ENCODE assay signal across 7 cellular contexts in the genomic region with DNA sequence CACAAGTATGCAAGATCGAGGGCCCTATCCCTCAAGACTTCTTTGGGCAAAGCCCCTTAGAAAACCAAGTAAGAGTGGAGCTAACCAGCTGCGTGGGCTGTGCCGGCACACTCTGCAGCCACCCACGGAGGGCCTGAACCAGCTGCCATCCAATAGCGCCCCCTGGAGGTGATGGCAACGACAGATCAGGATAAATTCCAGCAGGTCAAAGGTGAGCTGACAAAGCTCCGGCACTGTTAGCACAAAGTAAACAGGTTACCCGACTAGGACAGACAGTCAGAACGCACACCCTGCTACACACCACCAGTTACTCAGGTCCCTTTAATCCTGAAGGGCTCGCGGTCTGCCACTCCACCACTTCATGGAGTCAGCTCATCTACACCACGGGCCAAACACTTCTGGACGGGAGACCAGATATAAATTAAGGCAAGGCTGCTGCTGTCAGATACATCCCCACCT. TPM values are rescaled to one million over a fixed set of nuclear protein-coding genes. Genes with fewer than 3 reads are reported as not detected.
DNase-seq lines count a peak whose midpoint lies in the region; ATAC-seq and TF ChIP-seq lines count a peak whose summit lies in the region.

No MANE protein-coding gene starts in this region.

- peak; percentile 89 for TF ChIP-seq CTCF in choroid plexus epithelial cell (conservative IDR thresholded peaks at IDR 0.05; ENCODE audit: low read depth, low read length)

- DNase-seq in GM03348 (ENCODE audit: low spot score) (peak; percentile 75), LoVo (ENCODE audit: low spot score) (peak; percentile 56), choroid plexus epithelial cell (ENCODE audit: low read depth) (peak; percentile 78), lung microvascular endothelial cell (ENCODE audit: low read depth in 2 of 2) (peak; percentile 84 to 90)
- peak; percentile 72 for DNase-seq in activated CD4-positive, CD25-positive, alpha-beta regulatory T cell treated with anti-CD3 and anti-CD28 coated beads, Interleukin-2, amount 50 U/mL, for 72 hours
- peak; percentile 46 to 54 for DNase-seq in stimulated activated CD8-positive, alpha-beta memory T cell treated with anti-CD3 and anti-CD28 coated beads, Interleukin-15, amount 100 ng/mL, for 4 hours (ENCODE audit: low read depth in 2 of 2)

- ATAC-seq in GM21367 (IDR thresholded peaks at IDR 0.05; ENCODE audit: unreplicated experiment) = no peak

- H3K4me3 ChIP-seq in choroid plexus epithelial cell (ENCODE audit: low read depth, low read length) = no peak overlapping the region

RNA-seq across cellular contexts. Expression of gene ZBTB39, which starts 4.9 kb away (rescaled TPM):
- total RNA-seq in lung microvascular endothelial cell = 5.4 and 8.9 TPM in 2 replicates

RNA-seq across cellular contexts. Expression of gene TAC3, which starts 14.9 kb away (rescaled TPM):
- total RNA-seq in lung microvascular endothelial cell = not detected in 2 replicates

RNA-seq across cellular contexts. Expression of gene RDH16, which starts 44.1 kb away (rescaled TPM):
- total RNA-seq in lung microvascular endothelial cell = under 0.01 TPM in 2 replicates

RNA-seq across cellular contexts. Expression of gene MYO1A, which starts 48.5 kb away (rescaled TPM):
- total RNA-seq in lung microvascular endothelial cell = not detected in 2 replicates
